22 cellular contexts compared by ENCODE assay signal in the genomic region with DNA sequence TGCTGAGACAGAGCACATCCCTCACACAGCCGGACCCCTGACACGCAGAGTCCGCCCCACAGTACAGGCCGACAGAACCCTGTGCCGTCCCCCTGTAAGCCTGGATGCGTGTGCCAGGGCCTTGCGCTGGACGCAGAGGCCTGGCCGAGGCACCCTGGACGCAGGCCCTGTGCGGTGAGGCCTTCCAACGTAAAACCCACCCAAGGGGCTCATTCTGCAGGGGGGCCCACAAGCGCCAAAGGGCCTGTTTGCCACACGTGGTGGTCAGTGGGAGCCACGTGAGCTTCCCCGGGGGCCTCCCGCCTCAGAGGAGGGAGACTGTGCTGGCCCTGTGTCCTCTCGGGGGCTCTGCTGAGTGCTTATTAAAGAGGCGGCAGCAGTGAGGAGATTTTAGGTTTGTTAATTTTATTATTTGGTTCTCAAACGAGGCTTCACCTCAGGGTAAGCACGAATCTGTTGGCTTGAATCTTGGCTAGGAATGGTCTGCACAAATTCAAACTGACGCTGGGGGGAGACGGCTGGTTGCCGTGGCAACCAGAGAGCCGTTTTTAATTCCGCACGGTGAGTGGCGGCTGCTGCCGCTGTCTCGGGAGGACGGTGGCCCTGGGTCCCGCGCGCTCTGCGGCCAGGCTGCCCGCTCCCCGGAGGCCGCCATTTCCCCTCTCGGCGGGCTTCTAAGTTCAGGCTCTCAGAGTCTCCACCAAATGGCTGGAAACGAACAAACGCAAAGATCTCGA. TPM values are rescaled to one million over a fixed set of nuclear protein-coding genes. Genes with fewer than 3 reads are reported as not detected.
"Had no signal": no experiment of that assay in that cellular context is flagged by ENCODE, and none has a peak within 500 bp of the region (broad histone marks: within the 10 kb centered on the region; RNA-seq: fewer than 3 reads in every experiment).

No MANE protein-coding gene starts in this region.

- H3K9me3 ChIP-seq: adrenal gland, breast epithelium, upper lobe of left lung had no signal

- H3K36me3 ChIP-seq: adrenal gland, breast epithelium, upper lobe of left lung had no signal

- H3K4me1 ChIP-seq: adrenal gland, breast epithelium had no signal

- H3K4me3 ChIP-seq: adrenal gland, breast epithelium, upper lobe of left lung had no signal

- ATAC-seq: activated T-helper 17 cell treated with anti-CD3 and anti-CD28 coated beads, Interleukin-2, amount 50 U/mL, for 72 hours; WTC11 had no signal

- H3K27ac ChIP-seq: breast epithelium, upper lobe of left lung had no signal

- DNase-seq: activated CD4-positive, alpha-beta T cell treated with anti-CD3 and anti-CD28 coated beads, Interleukin-2, amount 50 U/mL, for 4 hours; activated CD8-positive, alpha-beta memory T cell treated with anti-CD3 and anti-CD28 coated beads for 24 hours; activated CD8-positive, alpha-beta memory T cell treated with anti-CD3 and anti-CD28 coated beads, Interleukin-2, amount 50 U/mL, for 4 hours; activated T-cell treated with anti-CD3 and anti-CD28 coated beads, Interleukin-2, amount 50 U/mL, for 24 hours; cerebellar nuclear complex; effector CD4-positive, alpha-beta T cell; erythroblast; foreskin fibroblast; stimulated activated CD4-positive, alpha-beta T cell treated with anti-CD3 and anti-CD28 coated beads, Interleukin-2, amount 100 ng/mL, for 48 hours; stimulated activated naive CD4-positive, alpha-beta T cell; T1000 had no signal

RNA-seq across cellular contexts. Expression of gene ADGRA1, which starts 4.9 kb away (rescaled TPM):
- total RNA-seq: activated T-helper 17 cell treated with anti-CD3 and anti-CD28 coated beads, Interleukin-2, amount 50 U/mL, for 72 hours; fibroblast of lung; glomerular endothelial cell; mononuclear cell; osteoblast; renal cortical epithelial cell; T-helper 1 cell treated with Interleukin-12 subunit alpha and Interleukin-12 subunit beta and Interleukin-4 antibody, amounts not matched to agents 30 ng/mL and 1 ng/mL, for 36 hours had no signal
- polyA plus RNA-seq: fibroblast of lung had no signal
